8 cellular contexts compared by ENCODE assay signal in the genomic region with DNA sequence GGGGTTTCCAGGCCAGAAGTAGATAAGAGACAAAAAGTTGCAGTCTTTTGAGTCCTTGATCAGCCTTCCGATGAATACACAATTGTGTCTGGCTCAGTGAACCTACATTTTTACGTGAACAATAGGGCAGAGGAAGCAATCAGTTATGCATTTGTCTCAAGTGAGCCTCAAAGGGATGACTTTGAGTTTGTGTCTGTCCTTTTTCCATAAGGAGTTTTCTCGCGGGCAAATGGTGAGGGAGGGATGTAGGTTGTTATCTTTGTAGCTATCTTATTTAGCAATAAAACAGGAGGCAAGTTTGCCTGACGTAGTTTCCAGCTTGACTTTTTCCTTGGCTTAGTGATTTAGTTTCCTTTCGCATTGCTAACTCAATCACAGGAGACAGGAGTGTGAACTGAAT.
DNase-seq lines count a peak whose midpoint lies in the region; ATAC-seq, FAIRE-seq and TF ChIP-seq lines count a peak whose summit lies in the region.
"Not testable (repeated sequence)": the region's sequence is repeated elsewhere in the genome, so short reads cannot be mapped to it uniquely, and the experiment has no call there.

No MANE protein-coding gene starts in this region.

- dilution Hi-C loops in endothelial cell of umbilical vein (cut with MboI; ENCODE audit: extremely low pct_ligation_motif_present, low sequenced_read_pairs), result not testable (repeated sequence)

- not testable (repeated sequence) for H4K20me1 ChIP-seq in endothelial cell of umbilical vein (replicated peaks; ENCODE audit: control insufficient read depth, extremely low read depth, insufficient read depth, low read length)

- H3K27ac ChIP-seq in ACC112 (ENCODE audit: low read depth, low read length) (peak overlapping the region; percentile 97), endothelial cell of umbilical vein (ENCODE audit: insufficient read depth, low read depth, low read length) (peak overlapping the region; percentile 92), left ventricle myocardium inferior (replicated peaks) (peak overlapping the region; percentile 87), skeletal muscle tissue (ENCODE audit: low read depth, low read length) (peak overlapping the region; percentile 77)

- not testable (repeated sequence) for H3K27me3 ChIP-seq in ACC112 (ENCODE audit: insufficient read depth, low read length); endothelial cell of umbilical vein (ENCODE audit: control insufficient read depth in 2 of 2, insufficient read depth in 2 of 2, low read length in 2 of 2); left ventricle myocardium inferior (ENCODE audit: low read depth); skeletal muscle tissue (ENCODE audit: control insufficient read depth in 3 of 3, insufficient read depth in 3 of 3, low read length in 3 of 3)

- not testable (repeated sequence) for H3K9me3 ChIP-seq in endothelial cell of umbilical vein (replicated peaks; ENCODE audit: control insufficient read depth, insufficient read depth, low read length); left ventricle myocardium inferior (replicated peaks); skeletal muscle tissue (ENCODE audit: control insufficient read depth in 3 of 3, low read length in 3 of 3)

- DNase-seq in activated CD4-positive, alpha-beta T cell treated with anti-CD3 and anti-CD28 coated beads for 36 hours; left ventricle myocardium inferior; nephron progenitor cell: not testable (repeated sequence)
- DNase-seq in amniotic epithelial cell (ENCODE audit: low read depth), result peak; percentile 80
- peak; percentile 71 for DNase-seq in endothelial cell of umbilical vein (ENCODE audit: low read depth, low spot score)

- peak overlapping the region; percentile 55 for H3K9ac ChIP-seq in endothelial cell of umbilical vein (replicated peaks; ENCODE audit: extremely low read depth, insufficient read depth, low read length)
- not testable (repeated sequence) for H3K9ac ChIP-seq in skeletal muscle tissue (ENCODE audit: low read depth in 1 of 3, low read length in 3 of 3)

- POLR2A ChIA-PET in activated CD4-positive, alpha-beta T cell treated with anti-CD3 and anti-CD28 coated beads for 36 hours (lab: Charles Lee); endothelial cell of umbilical vein (lab: Charles Lee): not testable (repeated sequence)

- H3K9me3 Mint-ChIP-seq in activated CD4-positive, alpha-beta T cell treated with anti-CD3 and anti-CD28 coated beads for 36 hours (ENCODE audit: low read depth); nephron progenitor cell: not testable (repeated sequence)

- CTCF ChIA-PET in activated CD4-positive, alpha-beta T cell treated with anti-CD3 and anti-CD28 coated beads for 36 hours (lab: Charles Lee), result not testable (repeated sequence)
- CTCF ChIA-PET in endothelial cell of umbilical vein (lab: Charles Lee), result interaction anchor here (0.7 kb wide), 2 partner anchors 11 to 18 kb away, joined by 3 to 5 read pairs; no protein-coding TSS in a partner anchor

- intact Hi-C loops in activated CD4-positive, alpha-beta T cell treated with anti-CD3 and anti-CD28 coated beads for 36 hours (cut with DNase I, micrococcal nuclease), result loop anchor here in 1 of 2 experiments (5.0 kb wide), 1 partner anchor 63 kb away; the partner anchor contains the start of gene RANBP2
- intact Hi-C loops in endothelial cell of umbilical vein (cut with micrococcal nuclease); left ventricle myocardium inferior (cut with micrococcal nuclease): not testable (repeated sequence)

- not testable (repeated sequence) for H3K9me1 ChIP-seq in endothelial cell of umbilical vein (replicated peaks; ENCODE audit: control insufficient read depth, extremely low read depth, insufficient read depth, low read length)

- not testable (repeated sequence) for H2AFZ ChIP-seq in ACC112 (ENCODE audit: low read length, unreplicated experiment); endothelial cell of umbilical vein (ENCODE audit: low read depth, low read length)

- H3K36me3 ChIP-seq in ACC112 (ENCODE audit: insufficient read depth, low read length); endothelial cell of umbilical vein (ENCODE audit: control insufficient read depth in 2 of 2, extremely low read depth in 1 of 2, insufficient read depth in 2 of 2, low read length in 2 of 2); left ventricle myocardium inferior; skeletal muscle tissue (ENCODE audit: control insufficient read depth in 3 of 3, insufficient read depth in 3 of 3, low read length in 3 of 3): not testable (repeated sequence)

- H3K4me3 ChIP-seq in ACC112 (ENCODE audit: low read depth, low read length) (0 out of 2 replicates have a peak overlapping the region, but pooled peaks have one; percentile 25), left ventricle myocardium inferior (peak overlapping the region; percentile 58)
- not testable (repeated sequence) for H3K4me3 ChIP-seq in endothelial cell of umbilical vein (replicated peaks in 1 of 3; ENCODE audit: insufficient read depth in 1 of 3, low read depth in 1 of 3, low read length in 3 of 3); skeletal muscle tissue (ENCODE audit: low read length in 3 of 3)

- TF ChIP-seq RAD21 in Ishikawa (IDR thresholded peaks at IDR 0.05; ENCODE audit: low read depth), result not testable (repeated sequence)

- peaks cover 37% of the 10 kb centered on the region for H3K4me1 Mint-ChIP-seq in activated CD4-positive, alpha-beta T cell treated with anti-CD3 and anti-CD28 coated beads for 36 hours
- peaks cover 37% of the 10 kb centered on the region for H3K4me1 Mint-ChIP-seq in nephron progenitor cell

- peak overlapping the region; percentile 86 for H3K27ac Mint-ChIP-seq in activated CD4-positive, alpha-beta T cell treated with anti-CD3 and anti-CD28 coated beads for 36 hours
- H3K27ac Mint-ChIP-seq in nephron progenitor cell, result peak overlapping the region; percentile 97

- peak; percentile 12 for ATAC-seq in activated CD4-positive, alpha-beta T cell treated with anti-CD3 and anti-CD28 coated beads for 36 hours

- not testable (repeated sequence) for H3K27me3 Mint-ChIP-seq in activated CD4-positive, alpha-beta T cell treated with anti-CD3 and anti-CD28 coated beads for 36 hours; nephron progenitor cell (ENCODE audit: low read depth, poor library complexity)

- not testable (repeated sequence) for H3K4me1 ChIP-seq in ACC112 (ENCODE audit: control insufficient read depth, insufficient read depth, low read length, unreplicated experiment); skeletal muscle tissue (ENCODE audit: control insufficient read depth in 3 of 3, insufficient read depth in 3 of 3, low read length in 3 of 3)
- peaks cover 19% of the 10 kb centered on the region for H3K4me1 ChIP-seq in endothelial cell of umbilical vein (ENCODE audit: control insufficient read depth, extremely low read depth, insufficient read depth, low read length)
- peaks cover 24% of the 10 kb centered on the region for H3K4me1 ChIP-seq in left ventricle myocardium inferior

- not testable (repeated sequence) for TF ChIP-seq CTCF in endothelial cell of umbilical vein (IDR thresholded peaks at IDR 0.05; ENCODE audit: extremely low read depth in 1 of 2, insufficient read depth in 1 of 2, low read depth in 1 of 2, low read length in 2 of 2); left ventricle myocardium inferior (IDR thresholded peaks at IDR 0.05; ENCODE audit: borderline replicate concordance); nephron progenitor cell (IDR thresholded peaks at IDR 0.05)

- TF ChIP-seq EP300 in Ishikawa (IDR thresholded peaks at IDR 0.05; ENCODE audit: borderline replicate concordance), result peak; percentile 26; the same call in 1 of the 2 replicates

- not testable (repeated sequence) for H3K36me3 Mint-ChIP-seq in activated CD4-positive, alpha-beta T cell treated with anti-CD3 and anti-CD28 coated beads for 36 hours (ENCODE audit: low read depth); nephron progenitor cell (ENCODE audit: low read depth)

- not testable (repeated sequence) for TF ChIP-seq POLR2A in endothelial cell of umbilical vein (IDR thresholded peaks at IDR 0.05; ENCODE audit: low read depth, low read length)

- peak overlapping the region; percentile 51 for H3K4me2 ChIP-seq in endothelial cell of umbilical vein (ENCODE audit: insufficient read depth, low read length)

- not testable (repeated sequence) for FAIRE-seq in endothelial cell of umbilical vein (lab: Jason Lieb, UNC)

- BruUV-seq in endothelial cell of umbilical vein (replicated peaks; lab: Mats Ljungman, UMichigan), result not testable (repeated sequence)

- H3K79me2 ChIP-seq in ACC112 (ENCODE audit: control insufficient read depth, insufficient read depth, low read length, unreplicated experiment), result peaks cover 15% of the 10 kb centered on the region
- not testable (repeated sequence) for H3K79me2 ChIP-seq in endothelial cell of umbilical vein (ENCODE audit: control insufficient read depth, insufficient read depth, low read length)

- peak overlapping the region; percentile 16 for H3K4me3 Mint-ChIP-seq in activated CD4-positive, alpha-beta T cell treated with anti-CD3 and anti-CD28 coated beads for 36 hours
- H3K4me3 Mint-ChIP-seq in nephron progenitor cell, result peak overlapping the region; percentile 21

TF ChIP-seq in endothelial cell of umbilical vein, 7 proteins besides CTCF, POLR2A, EP300 and RAD21:
- peak; percentile 19 for TF ChIP-seq GATA2 (IDR thresholded peaks at IDR 0.05; ENCODE audit: insufficient read depth, insufficient read length, low read depth, low read length)
